In the genomic region with DNA sequence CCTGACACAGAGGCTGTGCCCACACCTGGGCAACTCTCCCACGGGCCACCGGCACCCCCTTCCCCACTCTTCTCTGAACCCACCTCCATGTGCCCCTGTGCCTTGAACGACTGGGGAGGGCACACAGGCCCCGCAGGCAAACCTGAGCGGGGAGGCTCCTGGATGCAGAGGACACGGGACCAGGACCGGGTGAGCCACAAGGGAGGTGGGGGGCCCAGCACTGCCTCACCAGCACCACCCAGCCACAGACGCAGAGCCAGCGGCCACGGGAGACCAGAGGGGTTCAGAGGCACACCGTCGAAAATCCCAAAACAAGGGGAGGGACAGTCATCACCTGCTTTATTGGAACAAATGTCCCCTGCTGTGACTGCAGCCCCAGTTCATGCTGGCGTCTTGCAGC, we compare ENCODE assay signal across 17 cellular contexts. TPM values are rescaled to one million over a fixed set of nuclear protein-coding genes. Genes with fewer than 3 reads are reported as not detected.
DNase-seq lines count a peak whose midpoint lies in the region; ATAC-seq and TF ChIP-seq lines count a peak whose summit lies in the region.
"Had no signal": no experiment of that assay in that cellular context is flagged by ENCODE, and none has a peak within 500 bp of the region (broad histone marks: within the 10 kb centered on the region; RNA-seq: fewer than 3 reads in every experiment).

No MANE protein-coding gene starts in this region.

- H2BK15ac ChIP-seq in H9 (ENCODE audit: low read depth, low read length), result no peak overlapping the region

- peaks cover 9% of the 10 kb centered on the region; the same call in 1 of the 2 replicates for H3K4me1 ChIP-seq in H9 (ENCODE audit: insufficient read depth, low read length)
- H3K4me1 ChIP-seq in foreskin keratinocyte, result no peaks in the 10 kb centered on the region

- no peak overlapping the region for H3K23ac ChIP-seq in H9 (ENCODE audit: insufficient read length, low read depth, low read length)

- peak overlapping the region; percentile 86 for H3K27ac Mint-ChIP-seq in CD4-positive, alpha-beta T cell
- H3K27ac Mint-ChIP-seq in H9, result no peak overlapping the region
- no peak overlapping the region for H3K27ac Mint-ChIP-seq in effector memory CD8-positive, alpha-beta T cell
- H3K27ac Mint-ChIP-seq in stimulated activated memory B cell treated with anti-CD40 and anti-IgM and Interleukin-4, amounts not matched to agents 10 μg/mL and 1 μg/mL and 100 μg/mL, for 72 hours, result peak overlapping the region; percentile 76
- no peak overlapping the region for H3K27ac Mint-ChIP-seq in natural killer cell
- H3K27ac Mint-ChIP-seq: GM23338 had no signal

- no peaks in the 10 kb centered on the region for H3K9me3 Mint-ChIP-seq in CD4-positive, alpha-beta T cell
- H3K9me3 Mint-ChIP-seq in H9 (no peaks in the 10 kb centered on the region; a peak in 1 of 5 replicates), natural killer cell (no peaks in the 10 kb centered on the region)
- no peaks in the 10 kb centered on the region for H3K9me3 Mint-ChIP-seq in effector memory CD8-positive, alpha-beta T cell
- no peaks in the 10 kb centered on the region for H3K9me3 Mint-ChIP-seq in stimulated activated memory B cell treated with anti-CD40 and anti-IgM and Interleukin-4, amounts not matched to agents 10 μg/mL and 1 μg/mL and 100 μg/mL, for 72 hours
- H3K9me3 Mint-ChIP-seq: CD4-positive, alpha-beta memory T cell; GM23338 had no signal

- H3K79me1 ChIP-seq in H9 (ENCODE audit: insufficient read depth, low read depth, low read length, poor library complexity, severe bottlenecking), result peaks cover 15% of the 10 kb centered on the region

- no peaks in the 10 kb centered on the region for H3K27me3 Mint-ChIP-seq in CD4-positive, alpha-beta T cell
- H3K27me3 Mint-ChIP-seq in H9 (ENCODE audit: low read depth) (no peaks in the 10 kb centered on the region), natural killer cell (ENCODE audit: low read depth in 2 of 2) (no peaks in the 10 kb centered on the region)
- no peaks in the 10 kb centered on the region for H3K27me3 Mint-ChIP-seq in effector memory CD8-positive, alpha-beta T cell
- no peaks in the 10 kb centered on the region for H3K27me3 Mint-ChIP-seq in stimulated activated memory B cell treated with anti-CD40 and anti-IgM and Interleukin-4, amounts not matched to agents 10 μg/mL and 1 μg/mL and 100 μg/mL, for 72 hours
- H3K27me3 Mint-ChIP-seq: CD4-positive, alpha-beta memory T cell had no signal

- no peak for ATAC-seq in CD4-positive, alpha-beta T cell (ENCODE audit: poor library complexity)
- no peak for ATAC-seq in effector memory CD8-positive, alpha-beta T cell (replicated peaks)
- no peak for ATAC-seq in stimulated activated memory B cell treated with anti-CD40 and anti-IgM and Interleukin-4, amounts not matched to agents 10 μg/mL and 1 μg/mL and 100 μg/mL, for 72 hours
- ATAC-seq in GM21528 (IDR thresholded peaks at IDR 0.05; ENCODE audit: low FRiP score, unreplicated experiment) (no peak), foreskin keratinocyte (no peak), natural killer cell (no peak)
- ATAC-seq: GM23338, SK-N-SH treated with all-trans-retinoic acid at 6 μM for 48 hours had no signal

- POLR2A ChIA-PET in CD4-positive, alpha-beta T cell (lab: Charles Lee), result interaction anchor here (1.4 kb wide), 1 partner anchor 16 kb away, joined by 3 read pairs; no protein-coding TSS in a partner anchor

- no peaks in the 10 kb centered on the region for H3K36me3 Mint-ChIP-seq in CD4-positive, alpha-beta T cell (ENCODE audit: low read depth)
- H3K36me3 Mint-ChIP-seq in H9 (ENCODE audit: insufficient read depth in 1 of 3, low read depth in 3 of 3), result peaks cover 0 to 1% (median 0%) of the 10 kb centered on the region in 3 experiments; a peak in 2 of 7 replicates
- H3K36me3 Mint-ChIP-seq in effector memory CD8-positive, alpha-beta T cell (ENCODE audit: insufficient read depth), result peaks cover 45% of the 10 kb centered on the region
- peaks cover 5% of the 10 kb centered on the region for H3K36me3 Mint-ChIP-seq in stimulated activated memory B cell treated with anti-CD40 and anti-IgM and Interleukin-4, amounts not matched to agents 10 μg/mL and 1 μg/mL and 100 μg/mL, for 72 hours
- no peaks in the 10 kb centered on the region for H3K36me3 Mint-ChIP-seq in natural killer cell

- H2BK120ac ChIP-seq in H9 (ENCODE audit: low read depth, low read length, poor library complexity, severe bottlenecking), result no peak overlapping the region

- no peaks in the 10 kb centered on the region for H3K27me3 ChIP-seq in CD4-positive, alpha-beta T cell (ENCODE audit: control insufficient read depth, insufficient read depth, low read length)
- H3K27me3 ChIP-seq in H9 (ENCODE audit: insufficient read depth, low read length), result no peaks in the 10 kb centered on the region
- H3K27me3 ChIP-seq in foreskin keratinocyte, result no peaks in the 10 kb centered on the region

- H3K9ac ChIP-seq in H9 (ENCODE audit: extremely low read depth, insufficient read length, low read length), result no peak overlapping the region

- H3K18ac ChIP-seq in H9 (ENCODE audit: insufficient read length, low read depth, low read length), result no peak overlapping the region

- no peak overlapping the region for H3K4me3 Mint-ChIP-seq in CD4-positive, alpha-beta T cell
- H3K4me3 Mint-ChIP-seq in H9 (no peak overlapping the region), natural killer cell (no peak overlapping the region)
- peak overlapping the region; percentile 35 to 48 for H3K4me3 Mint-ChIP-seq in effector memory CD8-positive, alpha-beta T cell
- no peak overlapping the region for H3K4me3 Mint-ChIP-seq in stimulated activated memory B cell treated with anti-CD40 and anti-IgM and Interleukin-4, amounts not matched to agents 10 μg/mL and 1 μg/mL and 100 μg/mL, for 72 hours
- H3K4me3 Mint-ChIP-seq: GM23338 had no signal

- no peak overlapping the region for H4K91ac ChIP-seq in H9 (ENCODE audit: insufficient read length, low read depth, low read length)

- WGBS in H9 (ENCODE audit: extremely low coverage, insufficient read length, low lambda C conversion rate), result no CpG with 5 or more reads among the region's 13 CpGs

- no peak overlapping the region for H2AFZ ChIP-seq in H9 (ENCODE audit: low read length)
- H2AFZ ChIP-seq: GM23338 had no signal

- H2BK20ac ChIP-seq in H9 (ENCODE audit: low read depth, low read length, poor library complexity, severe bottlenecking), result no peak overlapping the region

- no peaks in the 10 kb centered on the region for H3K9me3 ChIP-seq in CD4-positive, alpha-beta T cell (ENCODE audit: control insufficient read depth, low read length)
- no peaks in the 10 kb centered on the region for H3K9me3 ChIP-seq in H9 (ENCODE audit: control insufficient read depth, low read depth, low read length)

- no peak for TF ChIP-seq CTCF in CD4-positive, alpha-beta T cell (IDR thresholded peaks at IDR 0.05)
- TF ChIP-seq CTCF in H9 (conservative IDR thresholded peaks at IDR 0.05) (no peak), foreskin keratinocyte (conservative IDR thresholded peaks at IDR 0.05) (no peak), natural killer cell (IDR thresholded peaks at IDR 0.05) (no peak)

- no peaks in the 10 kb centered on the region for H3K23me2 ChIP-seq in H9 (ENCODE audit: insufficient read length, low read depth, low read length, poor library complexity, severe bottlenecking)

- intact Hi-C loops in CD4-positive, alpha-beta T cell (cut with DNase I, micrococcal nuclease), result loop anchor here in 1 of 2 experiments (2.0 kb wide), 1 partner anchor 19 kb away; no protein-coding TSS in a partner anchor
- intact Hi-C loops in natural killer cell (cut with micrococcal nuclease), result no loop called here

- no peak overlapping the region for H3K27ac ChIP-seq in CD4-positive, alpha-beta T cell (ENCODE audit: low read depth, low read length)
- H3K27ac ChIP-seq in H9 (ENCODE audit: insufficient read length, low read depth, low read length), result no peak overlapping the region
- no peak overlapping the region for H3K27ac ChIP-seq in foreskin keratinocyte
- H3K27ac ChIP-seq: RWPE1 had no signal

- no peak overlapping the region for H3K4ac ChIP-seq in H9 (ENCODE audit: low read depth, low read length)

- H4K5ac ChIP-seq in H9 (ENCODE audit: insufficient read length, low read depth, low read length), result no peak overlapping the region

- H4K8ac ChIP-seq in H9 (replicated peaks; ENCODE audit: insufficient read length, low read depth, low read length), result no peak overlapping the region

- H2BK12ac ChIP-seq in H9 (ENCODE audit: insufficient read length, low read depth, low read length), result no peak overlapping the region

- no peak for DNase-seq in CD4-positive, alpha-beta T cell
- DNase-seq in H9 (no peak), foreskin keratinocyte (no peak), natural killer cell (no peak)
- DNase-seq in effector memory CD8-positive, alpha-beta T cell, result no peak
- DNase-seq: CD4-positive, alpha-beta memory T cell; DMS153; KG1; NCI-H1092; NCI-H1436; NCI-H187 treated with DMSO at 0.1 percent for 48 hours; NCI-H748 treated with DMSO at 0.1 percent for 48 hours had no signal

- H4K20me1 ChIP-seq in H9 (ENCODE audit: control insufficient read depth, insufficient read depth, insufficient read length), result peaks cover 3% of the 10 kb centered on the region

- H3T11ph ChIP-seq in H9 (ENCODE audit: low read length), result no peak overlapping the region

- CTCF ChIA-PET in CD4-positive, alpha-beta T cell (lab: Charles Lee), result no interaction called here

- H3K79me2 ChIP-seq in H9 (ENCODE audit: insufficient read depth, low read length), result peaks cover 73% of the 10 kb centered on the region; the same call in 1 of the 2 replicates

- peaks cover 93% of the 10 kb centered on the region for H3K4me1 Mint-ChIP-seq in CD4-positive, alpha-beta T cell (ENCODE audit: low read depth)
- H3K4me1 Mint-ChIP-seq in H9, result peaks cover 74 to 77% of the 10 kb centered on the region in 2 experiments
- H3K4me1 Mint-ChIP-seq in effector memory CD8-positive, alpha-beta T cell (ENCODE audit: low read depth in 2 of 2), result peaks cover 82 to 94% of the 10 kb centered on the region in 2 donors
- peaks cover 99% of the 10 kb centered on the region for H3K4me1 Mint-ChIP-seq in stimulated activated memory B cell treated with anti-CD40 and anti-IgM and Interleukin-4, amounts not matched to agents 10 μg/mL and 1 μg/mL and 100 μg/mL, for 72 hours
- peaks cover 76 to 95% of the 10 kb centered on the region in 2 donors for H3K4me1 Mint-ChIP-seq in natural killer cell

- H2AK5ac ChIP-seq in H9 (ENCODE audit: insufficient read length, low read length), result no peak overlapping the region

- H3K4me2 ChIP-seq in H9 (ENCODE audit: insufficient read depth, insufficient read length, low read length), result no peak overlapping the region
- H3K4me2 ChIP-seq: GM23338 had no signal

- H3K14ac ChIP-seq in H9 (ENCODE audit: insufficient read depth, low read length), result peak overlapping the region; percentile 17; the same call in 1 of the 2 replicates

- H3K56ac ChIP-seq in H9 (ENCODE audit: insufficient read length, low read depth, low read length), result no peak overlapping the region

- no peak overlapping the region for H2BK5ac ChIP-seq in H9 (ENCODE audit: insufficient read length, low read length)

RNA-seq across cellular contexts. Expression of gene STK24, which starts 49.4 kb away (rescaled TPM):
- total RNA-seq in CD4-positive, alpha-beta T cell, result 10 to 100 TPM; 82.3 to 85.2 TPM
- total RNA-seq in H9 (2021), result 131 and 134 TPM in 2 replicates
- 123 and 130 TPM in 2 replicates for total RNA-seq in foreskin keratinocyte
- 93.2 and 103 TPM in 2 replicates for polyA plus RNA-seq in foreskin keratinocyte
- total RNA-seq in natural killer cell, result 10 to 100 TPM; 64.5 to 78.4 (median 70.4) TPM

Comparison
In these comparisons a context has a peak if more than half of its experiments do, and no peak if none do; other contexts are left out.
1. H3K27ac Mint-ChIP-seq: peak in CD4-positive, alpha-beta T cell (single experiment) and stimulated activated memory B cell treated with anti-CD40 and anti-IgM and Interleukin-4, amounts not matched to agents 10 μg/mL and 1 μg/mL and 100 μg/mL, for 72 hours (single experiment); none in H9 (0 of 3), effector memory CD8-positive, alpha-beta T cell (0 of 2) and natural killer cell (0 of 2).
2. H3K4me3 Mint-ChIP-seq: peak in effector memory CD8-positive, alpha-beta T cell (2 of 2); none in CD4-positive, alpha-beta T cell (single experiment), H9 (0 of 2), stimulated activated memory B cell treated with anti-CD40 and anti-IgM and Interleukin-4, amounts not matched to agents 10 μg/mL and 1 μg/mL and 100 μg/mL, for 72 hours (single experiment) and natural killer cell (single experiment).